ENCODE assay signal across 8 cellular contexts in the genomic region with DNA sequence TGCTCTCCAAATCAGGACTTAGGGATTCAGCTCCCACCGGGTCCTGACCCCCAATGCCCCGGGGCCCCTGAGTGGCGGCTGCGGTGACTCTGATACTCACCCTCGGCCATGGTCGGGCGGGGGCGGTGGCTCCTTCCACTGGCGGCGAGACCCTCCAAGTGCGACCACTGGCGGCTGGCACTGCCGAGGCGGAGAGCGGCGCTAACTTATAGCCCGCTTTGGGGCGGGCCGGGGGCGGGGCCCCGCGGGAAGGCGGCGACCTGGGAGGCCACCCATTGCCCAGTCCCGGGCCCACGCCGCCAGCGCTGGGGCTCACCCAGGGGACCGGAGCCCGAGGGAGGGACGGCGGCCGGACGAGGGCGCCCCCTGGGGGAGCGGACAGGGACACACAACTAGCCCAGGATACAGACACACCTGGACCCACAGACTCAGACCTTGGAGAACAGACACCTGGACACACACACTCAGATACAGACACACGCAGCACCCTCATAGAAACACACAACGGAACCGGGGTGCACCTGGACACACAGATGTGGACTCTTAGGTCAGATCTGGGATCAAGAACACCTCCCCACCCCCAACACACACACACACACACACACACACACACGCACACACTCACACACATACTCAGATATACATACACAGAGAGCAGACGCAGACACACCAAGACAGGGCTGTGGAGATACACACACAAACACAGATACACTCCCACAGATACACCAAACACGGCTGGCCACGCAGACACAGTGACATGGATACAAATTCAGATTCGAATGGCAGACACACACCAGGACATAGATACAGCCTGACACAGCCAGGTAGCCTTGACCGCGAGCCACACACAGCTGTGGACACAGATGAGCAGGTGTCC. TPM values are rescaled to one million over a fixed set of nuclear protein-coding genes. Genes with fewer than 3 reads are reported as not detected.
A peak's percentile ranks its signal among the peaks of the same experiment; 100 is the strongest.
DNase-seq lines count a peak whose midpoint lies in the region; ATAC-seq and TF ChIP-seq lines count a peak whose summit lies in the region.

TSS of gene TGM2 (minus strand) at position 182 of the 877 bp plus-strand sequence. CDS start at position 110, 72 bp downstream.

- ATAC-seq in HG02759 (IDR thresholded peaks at IDR 0.05; ENCODE audit: unreplicated experiment) = peak; percentile 90

- H3K9me3 ChIP-seq in mucosa of rectum (ENCODE audit: control insufficient read depth in 2 of 2, low read length in 2 of 2) = no peaks in the 10 kb centered on the region

- TF ChIP-seq CTCF in GM12865 (IDR thresholded peaks at IDR 0.05; ENCODE audit: insufficient read depth, low read depth, low read length, missing control alignments) (peak; percentile 85), epithelial cell of proximal tubule (conservative IDR thresholded peaks at IDR 0.05; ENCODE audit: low read depth, low read length) (peak; percentile 84), subcutaneous adipose tissue (IDR thresholded peaks at IDR 0.05; ENCODE audit: low read depth) (no peak)

- no peak within 1 kb of the TSS for H3K4me3 Mint-ChIP-seq in activated CD4-positive, alpha-beta memory T cell treated with anti-CD3 and anti-CD28 coated beads, Interleukin-2, amount 10 ng/mL, durations not matched to agents 7 days and 5 days

- no peaks in the 10 kb centered on the region for H3K27me3 ChIP-seq in mucosa of rectum (ENCODE audit: control insufficient read depth in 2 of 2, insufficient read depth in 2 of 2, low read length in 2 of 2)

- CTCF ChIA-PET in activated CD4-positive, alpha-beta memory T cell treated with anti-CD3 and anti-CD28 coated beads, Interleukin-2, amount 10 ng/mL, durations not matched to agents 7 days and 5 days (lab: Charles Lee) = interaction anchor here (0.6 to 1.3 kb wide), 3 partner anchors 53 to 92 kb away, joined by 4 to 6 read pairs (median 4); no protein-coding TSS in a partner anchor

- H3K4me3 ChIP-seq in GM12865 (ENCODE audit: low read depth, low read length) (peak within 1 kb of the TSS; percentile 34), epithelial cell of proximal tubule (ENCODE audit: low read depth, low read length) (peak within 1 kb of the TSS; percentile 85), mucosa of rectum (ENCODE audit: low read length in 2 of 2) (peak within 1 kb of the TSS; percentile 9 to 62)

- H3K36me3 ChIP-seq in mucosa of rectum (ENCODE audit: control insufficient read depth in 2 of 2, insufficient read depth in 2 of 2, low read length in 2 of 2) = no peaks in the 10 kb centered on the region

- no peaks in the 10 kb centered on the region for H3K9me3 Mint-ChIP-seq in activated CD4-positive, alpha-beta memory T cell treated with anti-CD3 and anti-CD28 coated beads, Interleukin-2, amount 10 ng/mL, durations not matched to agents 7 days and 5 days

- peak within 1 kb of the TSS; percentile 15 to 30 for H3K9ac ChIP-seq in mucosa of rectum (ENCODE audit: low read depth in 1 of 2, low read length in 2 of 2)

- H3K4me1 ChIP-seq in mucosa of rectum (ENCODE audit: control insufficient read depth in 2 of 2, insufficient read depth in 2 of 2, low read length in 2 of 2) = peaks cover 10 to 12% of the 10 kb centered on the region in 2 donors

- peak within 1 kb of the TSS in 1 of 2 donors; percentile 23 for H3K27ac ChIP-seq in mucosa of rectum (ENCODE audit: low read depth in 2 of 2, low read length in 2 of 2)

- peaks cover 19% of the 10 kb centered on the region for H3K27me3 Mint-ChIP-seq in activated CD4-positive, alpha-beta memory T cell treated with anti-CD3 and anti-CD28 coated beads, Interleukin-2, amount 10 ng/mL, durations not matched to agents 7 days and 5 days

- no peak within 1 kb of the TSS for H3K27ac Mint-ChIP-seq in activated CD4-positive, alpha-beta memory T cell treated with anti-CD3 and anti-CD28 coated beads, Interleukin-2, amount 10 ng/mL, durations not matched to agents 7 days and 5 days

- POLR2A ChIA-PET in activated CD4-positive, alpha-beta memory T cell treated with anti-CD3 and anti-CD28 coated beads, Interleukin-2, amount 10 ng/mL, durations not matched to agents 7 days and 5 days (lab: Charles Lee) = no interaction called here

- DNase-seq in GM12865 (ENCODE audit: low read depth) (peak; percentile 85), NCI-H748 (lab: John Stamatoyannopoulos, UW; ENCODE audit: unreplicated experiment) (peak; percentile 35), epithelial cell of proximal tubule (ENCODE audit: low read depth) (no peak), NCI-H1105 (lab: John Stamatoyannopoulos, UW) (no peak)
- peak; percentile 61 for DNase-seq in activated CD4-positive, alpha-beta memory T cell treated with anti-CD3 and anti-CD28 coated beads, Interleukin-2, amount 10 ng/mL, durations not matched to agents 7 days and 5 days

- H3K36me3 Mint-ChIP-seq in activated CD4-positive, alpha-beta memory T cell treated with anti-CD3 and anti-CD28 coated beads, Interleukin-2, amount 10 ng/mL, durations not matched to agents 7 days and 5 days (ENCODE audit: low read depth) = no peaks in the 10 kb centered on the region

- peaks cover 35% of the 10 kb centered on the region for H3K4me1 Mint-ChIP-seq in activated CD4-positive, alpha-beta memory T cell treated with anti-CD3 and anti-CD28 coated beads, Interleukin-2, amount 10 ng/mL, durations not matched to agents 7 days and 5 days

RNA-seq across cellular contexts. Expression of gene TGM2, which starts in this region (rescaled TPM):
- under 1 TPM; 0.33 to 0.38 TPM for total RNA-seq in activated CD4-positive, alpha-beta memory T cell treated with anti-CD3 and anti-CD28 coated beads, Interleukin-2, amount 10 ng/mL, durations not matched to agents 7 days and 5 days
- 137 and 150 TPM in 2 replicates for total RNA-seq in epithelial cell of proximal tubule
- 10 to 100 TPM; 13.9 to 28.9 (median 19.2) TPM for total RNA-seq in subcutaneous adipose tissue

Comparison
In these comparisons a context has a peak if more than half of its experiments do, and no peak if none do; other contexts are left out.
1. RNA of gene TGM2 (total RNA-seq): 137 to 150 TPM in epithelial cell of proximal tubule and 13.9 to 28.9 TPM in subcutaneous adipose tissue; 0.33 to 0.38 TPM in activated CD4-positive, alpha-beta memory T cell treated with anti-CD3 and anti-CD28 coated beads, Interleukin-2, amount 10 ng/mL, durations not matched to agents 7 days and 5 days; every median in the first group is over 10 times any median in the second.
2. Peak in DNase-seq in activated CD4-positive, alpha-beta memory T cell treated with anti-CD3 and anti-CD28 coated beads, Interleukin-2, amount 10 ng/mL, durations not matched to agents 7 days and 5 days; RNA of the gene not detected or under 1 TPM.
3. DNase-seq: peak in GM12865 (single experiment) and NCI-H748 (single experiment); none in epithelial cell of proximal tubule (single experiment) and NCI-H1105 (single experiment).
4. H3K4me3 ChIP-seq: peak in every context shown above with its lines; median percentile 85 in epithelial cell of proximal tubule; 36 in mucosa of rectum; 34 in GM12865.